8 cellular contexts compared by ENCODE assay signal in genomic region chr2:88170472-88170892, GRCh38. TPM values are rescaled to one million over a fixed set of nuclear protein-coding genes. Genes with fewer than 3 reads are reported as not detected.
A peak's percentile ranks its signal among the peaks of the same experiment; 100 is the strongest.
DNase-seq lines count a peak whose midpoint lies in the region; ATAC-seq and TF ChIP-seq lines count a peak whose summit lies in the region.

No MANE protein-coding gene starts in this region.

- no peak for DNase-seq in activated CD4-positive, alpha-beta T cell treated with anti-CD3 and anti-CD28 coated beads, Interleukin-2, amount 10 ng/mL, durations not matched to agents 7 days and 5 days
- no peak for DNase-seq in activated CD4-positive, alpha-beta T cell treated with anti-CD3 and anti-CD28 coated beads for 1 hour
- DNase-seq in spleen (peak; percentile 77), NCI-H128 (lab: John Stamatoyannopoulos, UW; ENCODE audit: unreplicated experiment) (no peak), DMS153 treated with DMSO at 0.1 percent for 48 hours (lab: John Stamatoyannopoulos, UW; ENCODE audit: unreplicated experiment) (no peak)

- no peaks in the 10 kb centered on the region for H3K9me3 Mint-ChIP-seq in activated CD4-positive, alpha-beta T cell treated with anti-CD3 and anti-CD28 coated beads, Interleukin-2, amount 10 ng/mL, durations not matched to agents 7 days and 5 days

- peak overlapping the region; percentile 25 for H3K27ac Mint-ChIP-seq in activated CD4-positive, alpha-beta T cell treated with anti-CD3 and anti-CD28 coated beads, Interleukin-2, amount 10 ng/mL, durations not matched to agents 7 days and 5 days

- H3K4me3 Mint-ChIP-seq in activated CD4-positive, alpha-beta T cell treated with anti-CD3 and anti-CD28 coated beads, Interleukin-2, amount 10 ng/mL, durations not matched to agents 7 days and 5 days = peak overlapping the region; percentile 58

- peak overlapping the region; percentile 27 for H3K27ac ChIP-seq in angular gyrus (ENCODE audit: low read depth, low read length)
- H3K27ac ChIP-seq in iPS-20b (ENCODE audit: low read length) = peak overlapping the region; percentile 65
- H3K27ac ChIP-seq in spleen = peak overlapping the region in 6 of 8 donors; percentile 27 to 87 (median 74)

- CTCF ChIA-PET in activated CD4-positive, alpha-beta T cell treated with anti-CD3 and anti-CD28 coated beads, Interleukin-2, amount 10 ng/mL, durations not matched to agents 7 days and 5 days (lab: Charles Lee) = no interaction called here

- 4 to 17% (median 7%) methylated on average over 13 to 37 of the region's 37 CpGs for WGBS in spleen, 5 donors

- no peaks in the 10 kb centered on the region for H3K36me3 Mint-ChIP-seq in activated CD4-positive, alpha-beta T cell treated with anti-CD3 and anti-CD28 coated beads, Interleukin-2, amount 10 ng/mL, durations not matched to agents 7 days and 5 days (ENCODE audit: low read depth)

- no peak for TF ChIP-seq POLR2A in spleen (IDR thresholded peaks at IDR 0.05)

- peaks cover 4% of the 10 kb centered on the region; the same call in 1 of the 2 replicates for H3K4me1 ChIP-seq in iPS-20b (ENCODE audit: insufficient read depth, low read length)
- H3K4me1 ChIP-seq in spleen = peaks cover 0 to 15% (median 5%) of the 10 kb centered on the region in 6 donors

- no peaks in the 10 kb centered on the region for H3K27me3 ChIP-seq in iPS-20b (ENCODE audit: insufficient read depth, low read length)
- H3K27me3 ChIP-seq in spleen (replicated peaks in 1 of 7) = peaks cover 0 to 8% (median 0%) of the 10 kb centered on the region in 7 donors

- TF ChIP-seq CTCF in spleen (IDR thresholded peaks at IDR 0.05 in 8 of 11, conservative IDR thresholded peaks at IDR 0.05 in 3 of 11) = no peak

- H3K4me3 ChIP-seq in iPS-20b (ENCODE audit: low read length) = peak overlapping the region; percentile 84
- peak overlapping the region; percentile 30 to 72 (median 42) for H3K4me3 ChIP-seq in spleen

- intact Hi-C loops in spleen (cut with DNase I; ENCODE audit: low total_unique reads) = no loop called here

- POLR2A ChIA-PET in activated CD4-positive, alpha-beta T cell treated with anti-CD3 and anti-CD28 coated beads, Interleukin-2, amount 10 ng/mL, durations not matched to agents 7 days and 5 days (lab: Charles Lee) = no interaction called here

- no peaks in the 10 kb centered on the region for H3K36me3 ChIP-seq in iPS-20b (ENCODE audit: insufficient read depth, low read depth, low read length)
- no peaks in the 10 kb centered on the region for H3K36me3 ChIP-seq in spleen

- ATAC-seq in HG03521 (IDR thresholded peaks at IDR 0.05; ENCODE audit: unreplicated experiment) = no peak

- H3K9ac ChIP-seq in iPS-20b (ENCODE audit: low read depth, low read length) = peak overlapping the region; percentile 85

- H3K9me3 ChIP-seq in iPS-20b (ENCODE audit: insufficient read depth, low read depth, low read length) (peaks cover 5% of the 10 kb centered on the region; the same call in 1 of the 2 replicates), spleen (peaks cover 0 to 23% (median 7%) of the 10 kb centered on the region in 8 donors)

- peaks cover 14% of the 10 kb centered on the region for H3K27me3 Mint-ChIP-seq in activated CD4-positive, alpha-beta T cell treated with anti-CD3 and anti-CD28 coated beads, Interleukin-2, amount 10 ng/mL, durations not matched to agents 7 days and 5 days

- H3K4me1 Mint-ChIP-seq in activated CD4-positive, alpha-beta T cell treated with anti-CD3 and anti-CD28 coated beads, Interleukin-2, amount 10 ng/mL, durations not matched to agents 7 days and 5 days = no peaks in the 10 kb centered on the region

RNA-seq across cellular contexts. Expression of gene THNSL2, which starts 0.3 kb away (rescaled TPM):
- under 1 TPM; 0.06 to 0.25 TPM for total RNA-seq in activated CD4-positive, alpha-beta T cell treated with anti-CD3 and anti-CD28 coated beads, Interleukin-2, amount 10 ng/mL, durations not matched to agents 7 days and 5 days
- 10 to 100 TPM in 4 of 7 donors, 1 to 10 TPM in 3; 5.9 to 20.3 (median 10.8) TPM for total RNA-seq in spleen
- polyA plus RNA-seq in spleen = 10 to 100 TPM in 1 of 3 donors, 1 to 10 TPM in 2; 7.4 to 12.3 (median 7.5) TPM

RNA-seq across cellular contexts. Expression of gene FABP1, which starts 42.6 kb away (rescaled TPM):
- not detected for total RNA-seq in activated CD4-positive, alpha-beta T cell treated with anti-CD3 and anti-CD28 coated beads, Interleukin-2, amount 10 ng/mL, durations not matched to agents 7 days and 5 days
- not detected for total RNA-seq in spleen
- 1 to 10 TPM in 1 of 3 donors, under 1 TPM in 2; 0.15 to 3.6 (median 0.39) TPM for polyA plus RNA-seq in spleen

Comparison
In these comparisons a context has a peak if more than half of its experiments do, and no peak if none do; other contexts are left out.
1. RNA of gene THNSL2, which starts 0.3 kb away (total RNA-seq): 5.9 to 20.3 TPM in spleen; 0.06 to 0.25 TPM in activated CD4-positive, alpha-beta T cell treated with anti-CD3 and anti-CD28 coated beads, Interleukin-2, amount 10 ng/mL, durations not matched to agents 7 days and 5 days; every median in the first group is over 4 times any median in the second.
2. Peak in every context shown above with its lines, with median percentiles within 50 percentile points of each other: H3K27ac ChIP-seq.